ENCODE assay signal across 8 cellular contexts in the genomic region with DNA sequence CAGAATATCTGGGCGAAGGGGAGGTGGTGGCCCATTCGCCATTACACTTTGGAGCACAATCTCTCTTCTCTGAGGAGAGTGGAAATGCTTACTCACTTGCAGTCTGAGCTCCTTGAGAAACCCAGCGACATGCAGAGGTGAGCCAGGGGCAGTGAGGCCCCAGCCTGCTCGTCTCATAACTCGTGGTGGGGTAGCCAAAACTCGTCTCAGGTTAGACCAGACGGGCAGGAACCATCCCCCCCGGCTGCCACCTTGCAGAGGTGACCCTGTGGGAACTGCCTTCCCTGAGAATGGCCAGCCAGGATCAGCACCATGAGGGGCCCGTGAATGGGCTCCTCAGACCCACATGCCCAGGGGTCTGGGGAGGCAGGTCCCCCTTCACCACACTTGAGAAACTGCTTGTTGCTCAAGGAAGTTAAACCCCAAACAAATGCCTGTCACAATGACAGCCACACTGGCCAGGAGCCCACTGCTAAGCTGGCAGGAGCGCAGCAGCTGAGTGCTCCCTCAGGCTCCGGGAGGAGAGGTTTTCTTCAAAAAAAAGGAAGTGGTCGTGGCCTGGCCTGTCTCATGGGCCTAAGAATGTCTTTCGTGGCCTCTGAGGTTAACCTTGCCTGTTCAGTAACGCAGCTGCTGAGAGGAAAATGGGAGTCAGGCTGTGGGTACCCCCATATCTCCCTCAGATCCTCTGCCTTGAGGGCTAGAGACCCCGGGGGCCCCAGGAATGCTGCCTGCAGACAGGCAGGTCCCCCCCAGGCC. TPM values are rescaled to one million over a fixed set of nuclear protein-coding genes. Genes with fewer than 3 reads are reported as not detected.
DNase-seq lines count a peak whose midpoint lies in the region; ATAC-seq lines count a peak whose summit lies in the region.

No MANE protein-coding gene starts in this region.

- H3K4me3 Mint-ChIP-seq in stimulated activated effector memory CD8-positive, alpha-beta T cell treated with anti-CD3 and anti-CD28 coated beads, Interleukin-12 subunit alpha, Interleukin-12 subunit beta, amount 100 ng/mL, for 72 hours: no peak overlapping the region
- no peak overlapping the region for H3K4me3 Mint-ChIP-seq in natural killer cell treated with Interleukin-12 subunit alpha and Interleukin-12 subunit beta and Interleukin-15 and Interleukin-18, amount 100 ng/mL, for 72 hours
- H3K4me3 Mint-ChIP-seq in activated T-helper 1 cell treated with anti-CD3 and anti-CD28 coated beads, Interleukin-12 subunit alpha, Interleukin-12 subunit beta, Interleukin-2, Interleukin-4 antibody, amounts not matched to agents 30 ng/mL and 10 ng/mL and 1 ng/mL, durations not matched to agents 14 hours and 24 hours and 36 hours: no peak overlapping the region

- DNase-seq in ACHN: peak; percentile 63
- peak; percentile 75 for DNase-seq in SKM-1 (lab: John Stamatoyannopoulos, UW; ENCODE audit: unreplicated experiment)
- peak; percentile 84 for DNase-seq in Right ventricle myocardium superior
- no peak for DNase-seq in stimulated activated effector memory CD8-positive, alpha-beta T cell treated with anti-CD3 and anti-CD28 coated beads, Interleukin-12 subunit alpha, Interleukin-12 subunit beta, amount 100 ng/mL, for 72 hours (ENCODE audit: low spot score in 2 of 2)
- no peak for DNase-seq in natural killer cell treated with Interleukin-12 subunit alpha and Interleukin-12 subunit beta and Interleukin-15 and Interleukin-18, amount 100 ng/mL, for 72 hours (ENCODE audit: low spot score)
- DNase-seq in activated T-helper 1 cell treated with anti-CD3 and anti-CD28 coated beads, Interleukin-12 subunit alpha, Interleukin-12 subunit beta, Interleukin-2, Interleukin-4 antibody, amounts not matched to agents 30 ng/mL and 10 ng/mL and 1 ng/mL, durations not matched to agents 14 hours and 24 hours and 36 hours (ENCODE audit: low spot score): no peak

- H3K36me3 Mint-ChIP-seq in stimulated activated effector memory CD8-positive, alpha-beta T cell treated with anti-CD3 and anti-CD28 coated beads, Interleukin-12 subunit alpha, Interleukin-12 subunit beta, amount 100 ng/mL, for 72 hours: peaks cover 16% of the 10 kb centered on the region
- no peaks in the 10 kb centered on the region for H3K36me3 Mint-ChIP-seq in natural killer cell treated with Interleukin-12 subunit alpha and Interleukin-12 subunit beta and Interleukin-15 and Interleukin-18, amount 100 ng/mL, for 72 hours
- no peaks in the 10 kb centered on the region for H3K36me3 Mint-ChIP-seq in activated T-helper 1 cell treated with anti-CD3 and anti-CD28 coated beads, Interleukin-12 subunit alpha, Interleukin-12 subunit beta, Interleukin-2, Interleukin-4 antibody, amounts not matched to agents 30 ng/mL and 10 ng/mL and 1 ng/mL, durations not matched to agents 14 hours and 24 hours and 36 hours (ENCODE audit: low read depth)

- ATAC-seq in GM21723 (IDR thresholded peaks at IDR 0.05; ENCODE audit: unreplicated experiment) (peak; percentile 55), Right ventricle myocardium superior (ENCODE audit: poor library complexity) (peak; percentile 40), GM21526 (IDR thresholded peaks at IDR 0.05; ENCODE audit: low FRiP score, unreplicated experiment) (no peak)
- ATAC-seq in stimulated activated effector memory CD8-positive, alpha-beta T cell treated with anti-CD3 and anti-CD28 coated beads, Interleukin-12 subunit alpha, Interleukin-12 subunit beta, amount 100 ng/mL, for 72 hours: peak; percentile 37
- no peak for ATAC-seq in natural killer cell treated with Interleukin-12 subunit alpha and Interleukin-12 subunit beta and Interleukin-15 and Interleukin-18, amount 100 ng/mL, for 72 hours

- H3K9me3 Mint-ChIP-seq in stimulated activated effector memory CD8-positive, alpha-beta T cell treated with anti-CD3 and anti-CD28 coated beads, Interleukin-12 subunit alpha, Interleukin-12 subunit beta, amount 100 ng/mL, for 72 hours: no peaks in the 10 kb centered on the region
- no peaks in the 10 kb centered on the region for H3K9me3 Mint-ChIP-seq in natural killer cell treated with Interleukin-12 subunit alpha and Interleukin-12 subunit beta and Interleukin-15 and Interleukin-18, amount 100 ng/mL, for 72 hours
- no peaks in the 10 kb centered on the region for H3K9me3 Mint-ChIP-seq in activated T-helper 1 cell treated with anti-CD3 and anti-CD28 coated beads, Interleukin-12 subunit alpha, Interleukin-12 subunit beta, Interleukin-2, Interleukin-4 antibody, amounts not matched to agents 30 ng/mL and 10 ng/mL and 1 ng/mL, durations not matched to agents 14 hours and 24 hours and 36 hours

- peak overlapping the region; percentile 29 for H3K27ac Mint-ChIP-seq in stimulated activated effector memory CD8-positive, alpha-beta T cell treated with anti-CD3 and anti-CD28 coated beads, Interleukin-12 subunit alpha, Interleukin-12 subunit beta, amount 100 ng/mL, for 72 hours
- no peak overlapping the region for H3K27ac Mint-ChIP-seq in natural killer cell treated with Interleukin-12 subunit alpha and Interleukin-12 subunit beta and Interleukin-15 and Interleukin-18, amount 100 ng/mL, for 72 hours
- no peak overlapping the region for H3K27ac Mint-ChIP-seq in activated T-helper 1 cell treated with anti-CD3 and anti-CD28 coated beads, Interleukin-12 subunit alpha, Interleukin-12 subunit beta, Interleukin-2, Interleukin-4 antibody, amounts not matched to agents 30 ng/mL and 10 ng/mL and 1 ng/mL, durations not matched to agents 14 hours and 24 hours and 36 hours

- intact Hi-C loops in Right ventricle myocardium superior (cut with DNase I): no loop called here
- intact Hi-C loops in activated T-helper 1 cell treated with anti-CD3 and anti-CD28 coated beads, Interleukin-12 subunit alpha, Interleukin-12 subunit beta, Interleukin-2, Interleukin-4 antibody, amounts not matched to agents 30 ng/mL and 10 ng/mL and 1 ng/mL, durations not matched to agents 14 hours and 24 hours and 36 hours (cut with micrococcal nuclease): no loop called here

- in situ Hi-C loops in ACHN (cut with HindIII; ENCODE audit: low pct_ligation_motif_present, low pct_unique_long_range_greater_than_20kb, low sequenced_read_pairs): no loop called here

- peaks cover 12% of the 10 kb centered on the region for H3K4me1 Mint-ChIP-seq in stimulated activated effector memory CD8-positive, alpha-beta T cell treated with anti-CD3 and anti-CD28 coated beads, Interleukin-12 subunit alpha, Interleukin-12 subunit beta, amount 100 ng/mL, for 72 hours
- no peaks in the 10 kb centered on the region for H3K4me1 Mint-ChIP-seq in natural killer cell treated with Interleukin-12 subunit alpha and Interleukin-12 subunit beta and Interleukin-15 and Interleukin-18, amount 100 ng/mL, for 72 hours (ENCODE audit: low read depth in 2 of 2)
- peaks cover 12% of the 10 kb centered on the region for H3K4me1 Mint-ChIP-seq in activated T-helper 1 cell treated with anti-CD3 and anti-CD28 coated beads, Interleukin-12 subunit alpha, Interleukin-12 subunit beta, Interleukin-2, Interleukin-4 antibody, amounts not matched to agents 30 ng/mL and 10 ng/mL and 1 ng/mL, durations not matched to agents 14 hours and 24 hours and 36 hours (ENCODE audit: low read depth)

- H3K27me3 Mint-ChIP-seq in natural killer cell treated with Interleukin-12 subunit alpha and Interleukin-12 subunit beta and Interleukin-15 and Interleukin-18, amount 100 ng/mL, for 72 hours: peaks cover 7 to 10% of the 10 kb centered on the region in 2 donors
- H3K27me3 Mint-ChIP-seq in activated T-helper 1 cell treated with anti-CD3 and anti-CD28 coated beads, Interleukin-12 subunit alpha, Interleukin-12 subunit beta, Interleukin-2, Interleukin-4 antibody, amounts not matched to agents 30 ng/mL and 10 ng/mL and 1 ng/mL, durations not matched to agents 14 hours and 24 hours and 36 hours (ENCODE audit: insufficient read depth): peaks cover 4% of the 10 kb centered on the region

RNA-seq across cellular contexts. Expression of gene ALDH2, which starts 9.2 kb away (rescaled TPM):
- 459 TPM for total RNA-seq in Right ventricle myocardium superior
- not detected for total RNA-seq in natural killer cell treated with Interleukin-12 subunit alpha and Interleukin-12 subunit beta and Interleukin-15 and Interleukin-18, amount 100 ng/mL, for 72 hours
- 0.15 and 0.44 TPM in 2 replicates for total RNA-seq in activated T-helper 1 cell treated with anti-CD3 and anti-CD28 coated beads, Interleukin-12 subunit alpha, Interleukin-12 subunit beta, Interleukin-2, Interleukin-4 antibody, amounts not matched to agents 30 ng/mL and 10 ng/mL and 1 ng/mL, durations not matched to agents 14 hours and 24 hours and 36 hours

Comparison
In these comparisons a context has a peak if more than half of its experiments do, and no peak if none do; other contexts are left out.
1. DNase-seq: peak in ACHN (single experiment), SKM-1 (single experiment) and Right ventricle myocardium superior (single experiment); none in stimulated activated effector memory CD8-positive, alpha-beta T cell treated with anti-CD3 and anti-CD28 coated beads, Interleukin-12 subunit alpha, Interleukin-12 subunit beta, amount 100 ng/mL, for 72 hours (0 of 2), natural killer cell treated with Interleukin-12 subunit alpha and Interleukin-12 subunit beta and Interleukin-15 and Interleukin-18, amount 100 ng/mL, for 72 hours (single experiment) and activated T-helper 1 cell treated with anti-CD3 and anti-CD28 coated beads, Interleukin-12 subunit alpha, Interleukin-12 subunit beta, Interleukin-2, Interleukin-4 antibody, amounts not matched to agents 30 ng/mL and 10 ng/mL and 1 ng/mL, durations not matched to agents 14 hours and 24 hours and 36 hours (single experiment).
2. ATAC-seq: peak in GM21723 (single experiment), Right ventricle myocardium superior (single experiment) and stimulated activated effector memory CD8-positive, alpha-beta T cell treated with anti-CD3 and anti-CD28 coated beads, Interleukin-12 subunit alpha, Interleukin-12 subunit beta, amount 100 ng/mL, for 72 hours (single experiment); none in natural killer cell treated with Interleukin-12 subunit alpha and Interleukin-12 subunit beta and Interleukin-15 and Interleukin-18, amount 100 ng/mL, for 72 hours (0 of 2) and GM21526 (single experiment).
3. RNA of gene ALDH2, which starts 9.2 kb away (total RNA-seq): 459 TPM in Right ventricle myocardium superior (single experiment); 0.15 to 0.44 TPM in activated T-helper 1 cell treated with anti-CD3 and anti-CD28 coated beads, Interleukin-12 subunit alpha, Interleukin-12 subunit beta, Interleukin-2, Interleukin-4 antibody, amounts not matched to agents 30 ng/mL and 10 ng/mL and 1 ng/mL, durations not matched to agents 14 hours and 24 hours and 36 hours and not detected in natural killer cell treated with Interleukin-12 subunit alpha and Interleukin-12 subunit beta and Interleukin-15 and Interleukin-18, amount 100 ng/mL, for 72 hours; every median in the first group is over 100 times any median in the second.